ENCODE assay signal across 8 cellular contexts in genomic region chr5:178205010-178205748, GRCh38. TPM values are rescaled to one million over a fixed set of nuclear protein-coding genes. Genes with fewer than 3 reads are reported as not detected.
A peak's percentile ranks its signal among the peaks of the same experiment; 100 is the strongest.
DNase-seq lines count a peak whose midpoint lies in the region; TF ChIP-seq lines count a peak whose summit lies in the region.

No MANE protein-coding gene starts in this region.

- no peaks in the 10 kb centered on the region for H3K9me3 ChIP-seq in smooth muscle cell (replicated peaks; ENCODE audit: low read depth)

- H2AFZ ChIP-seq in smooth muscle cell (ENCODE audit: low read depth) = no peak overlapping the region

- peaks cover 42% of the 10 kb centered on the region for H3K4me1 Mint-ChIP-seq in MCF 10A (ENCODE audit: insufficient read depth, unreplicated experiment)

- peak overlapping the region; percentile 89 for H3K9ac ChIP-seq in smooth muscle cell (ENCODE audit: low read depth)

- H3K27me3 Mint-ChIP-seq in MCF 10A (ENCODE audit: insufficient read depth, unreplicated experiment) = no peaks in the 10 kb centered on the region

- peak overlapping the region; percentile 99 for H3K4me3 Mint-ChIP-seq in MCF 10A (ENCODE audit: unreplicated experiment)

- intact Hi-C loops in MCF 10A (cut with micrococcal nuclease) = loop anchor here (2.0 kb wide), 1 partner anchor 28 kb away; the partner anchor contains the start of gene PHYKPL

- H4K20me1 ChIP-seq in smooth muscle cell (ENCODE audit: low read depth) = peaks cover 51% of the 10 kb centered on the region

- peak overlapping the region; percentile 95 for H3K4me2 ChIP-seq in smooth muscle cell

- no TSS peak for BruUV-seq in MCF 10A (replicated peaks; lab: Mats Ljungman, UMichigan)

- peaks cover 60% of the 10 kb centered on the region for H3K36me3 Mint-ChIP-seq in MCF 10A (ENCODE audit: insufficient read depth, unreplicated experiment)

- H3K27me3 ChIP-seq in H7 (ENCODE audit: control insufficient read depth, insufficient read depth, low read length) = no peaks in the 10 kb centered on the region; the same call in 1 of the 2 replicates
- H3K27me3 ChIP-seq in smooth muscle cell (ENCODE audit: low read depth) = no peaks in the 10 kb centered on the region

- peaks cover 51% of the 10 kb centered on the region for H3K79me2 ChIP-seq in smooth muscle cell (ENCODE audit: low read depth)

- CTCF ChIA-PET in MCF 10A (lab: Yijun Ruan, JAX) = interaction anchor here (0.7 to 1.7 kb wide), 7 partner anchors 19 to 1354 kb away, joined by 3 to 5 read pairs (median 4); no protein-coding TSS in a partner anchor

- WGBS in smooth muscle cell (ENCODE audit: low lambda C conversion rate) = under 1% methylated on average over 45 of the region's 74 CpGs

- H3K4me3 ChIP-seq in GM12865 (ENCODE audit: low read depth, low read length) (peak overlapping the region; percentile 92), H7 (ENCODE audit: insufficient read depth, low read depth, low read length) (peak overlapping the region; percentile 88), smooth muscle cell (peak overlapping the region; percentile 99)

- no peaks in the 10 kb centered on the region for H3K9me3 Mint-ChIP-seq in MCF 10A (ENCODE audit: unreplicated experiment)

- peak overlapping the region; percentile 82 for H3K27ac ChIP-seq in smooth muscle cell (ENCODE audit: low read depth)

- peak overlapping the region; percentile 53 for H3K27ac Mint-ChIP-seq in MCF 10A (ENCODE audit: low read depth, unreplicated experiment)

- DNase-seq in GM12865 (ENCODE audit: low read depth) = peak; percentile 89
- DNase-seq in H7 = peak; percentile 94
- peak; percentile 75 for DNase-seq in M059J (ENCODE audit: low read depth)
- DNase-seq in UCSD-AML1 (lab: John Stamatoyannopoulos, UW; ENCODE audit: unreplicated experiment) = peak; percentile 83
- DNase-seq in MCF 10A (ENCODE audit: unreplicated experiment) = peak; percentile 90
- peak; percentile 89 for DNase-seq in iPS-NIHi7 (ENCODE audit: extremely low spot score)
- DNase-seq in smooth muscle cell (lab: John Stamatoyannopoulos, UW; ENCODE audit: unreplicated experiment) = peak; percentile 22
- DNase-seq in cortex of kidney (lab: John Stamatoyannopoulos, UW) = no peak

- no peak for TF ChIP-seq CTCF in GM12865 (IDR thresholded peaks at IDR 0.05; ENCODE audit: insufficient read depth, low read depth, low read length, missing control alignments)
- TF ChIP-seq CTCF in MCF 10A (IDR thresholded peaks at IDR 0.05; ENCODE audit: unreplicated experiment) = no peak
- no peak for TF ChIP-seq CTCF in smooth muscle cell (IDR thresholded peaks at IDR 0.05; ENCODE audit: borderline replicate concordance, insufficient read depth, poor library complexity, severe bottlenecking)

- peaks cover 11% of the 10 kb centered on the region for H3K4me1 ChIP-seq in smooth muscle cell (ENCODE audit: low read depth)

- POLR2A ChIA-PET in MCF 10A (lab: Yijun Ruan, JAX) = interaction anchor here (0.6 to 4.9 kb wide), 32 partner anchors 8 to 1419 kb away, joined by 3 to 44 read pairs (median 4); partner anchors contain the start of genes HNRNPH1, NHP2 and PHYKPL

- H3K36me3 ChIP-seq in H7 (replicated peaks; ENCODE audit: control insufficient read depth, insufficient read depth, low read length) (peaks cover 46% of the 10 kb centered on the region), smooth muscle cell (ENCODE audit: low read depth) (peaks cover 3% of the 10 kb centered on the region)

- peaks cover 32% of the 10 kb centered on the region for H3F3A ChIP-seq in smooth muscle cell (ENCODE audit: low read depth)

RNA-seq across cellular contexts. Expression of gene HNRNPAB, which starts 0.8 kb away (rescaled TPM):
- total RNA-seq in H7 (2014; rRNA removed; shearing (Covaris generic)) = 134 and 138 TPM in 2 replicates
- 85.0 and 137 TPM in 2 replicates for total RNA-seq in M059J (2014; rRNA removed; shearing (Covaris generic))
- 313 and 364 TPM in 2 replicates for total RNA-seq in MCF 10A (2022)
- 79.3 and 83.0 TPM in 2 replicates for total RNA-seq in smooth muscle cell
- 169 and 170 TPM in 2 replicates for polyA plus RNA-seq in smooth muscle cell

RNA-seq across cellular contexts. Expression of gene GMCL2, which starts 18.0 kb away (rescaled TPM):
- total RNA-seq in H7 (2014; rRNA removed; shearing (Covaris generic)) = not detected in 2 replicates
- not detected in 2 replicates for total RNA-seq in M059J (2014; rRNA removed; shearing (Covaris generic))
- total RNA-seq in MCF 10A (2022) = not detected in 2 replicates
- 0.13 and 0.22 TPM in 2 replicates for total RNA-seq in smooth muscle cell
- not detected in 2 replicates for polyA plus RNA-seq in smooth muscle cell

RNA-seq across cellular contexts. Expression of gene PHYKPL, which starts 27.4 kb away (rescaled TPM):
- total RNA-seq in H7 (2014; rRNA removed; shearing (Covaris generic)) = 11.3 and 25.1 TPM in 2 replicates
- 4.8 and 7.8 TPM in 2 replicates for total RNA-seq in M059J (2014; rRNA removed; shearing (Covaris generic))
- total RNA-seq in MCF 10A (2022) (112 and 115 TPM in 2 replicates), smooth muscle cell (15.7 and 17.1 TPM in 2 replicates)
- 27.8 and 34.2 TPM in 2 replicates for polyA plus RNA-seq in smooth muscle cell

RNA-seq across cellular contexts. Expression of gene NHP2, which starts 51.5 kb away (rescaled TPM):
- 254 and 275 TPM in 2 replicates for total RNA-seq in H7 (2014; rRNA removed; shearing (Covaris generic))
- total RNA-seq in M059J (2014; rRNA removed; shearing (Covaris generic)) = 188 and 233 TPM in 2 replicates
- total RNA-seq in MCF 10A (2022) (322 and 327 TPM in 2 replicates), smooth muscle cell (162 and 324 TPM in 2 replicates)
- 166 and 167 TPM in 2 replicates for polyA plus RNA-seq in smooth muscle cell
